Comparison of ENCODE assay signal across 1 cellular context in genomic region chr20:2305946-2306345, GRCh38.
TF ChIP-seq lines count a peak whose summit lies in the region.

No MANE protein-coding gene starts in this region.

TF ChIP-seq in WTC11, 78 proteins besides CTCF, POLR2A, EP300 and RAD21 (continued from another document):
- TF ChIP-seq ZNF425 (CRISPR knock-in tag; conservative IDR thresholded peaks at IDR 0.05) (no peak), FOXP4 (CRISPR knock-in tag; IDR thresholded peaks at IDR 0.05) (no peak), ZSCAN18 (CRISPR knock-in tag; IDR thresholded peaks at IDR 0.05) (no peak), ZNF232 (CRISPR knock-in tag; IDR thresholded peaks at IDR 0.05) (no peak), ZBTB43 (CRISPR knock-in tag; IDR thresholded peaks at IDR 0.05) (no peak), HMGXB4 (CRISPR knock-in tag; IDR thresholded peaks at IDR 0.05) (no peak), PRRX2 (CRISPR knock-in tag; IDR thresholded peaks at IDR 0.05) (no peak)
